ENCODE assay signal across 1 cellular context in genomic region chr15:90716976-90717821, GRCh38.
TF ChIP-seq lines count a peak whose summit lies in the region.

BLM (plus strand) TSS chr15:90717346; CDS start chr15:90747393, 30,047 bp downstream.

TF ChIP-seq in K562, 482 proteins besides CTCF, POLR2A, EP300 and RAD21 (continued from another document and continues in another):
- no peak for TF ChIP-seq UBTF (IDR thresholded peaks at IDR 0.05; ENCODE audit: borderline replicate concordance in 1 of 2, low read depth in 2 of 2, low read length in 2 of 2)
- peak; percentile 77 for TF ChIP-seq CREM (IDR thresholded peaks at IDR 0.05; ENCODE audit: low read depth)
- TF ChIP-seq KLF10 (CRISPR knock-in tag; IDR thresholded peaks at IDR 0.05): no peak
- no peak for TF ChIP-seq NR1H2 (CRISPR knock-in tag; IDR thresholded peaks at IDR 0.05)
- TF ChIP-seq ZNF785 (CRISPR knock-in tag; IDR thresholded peaks at IDR 0.05): no peak
- no peak for TF ChIP-seq KAT8 (IDR thresholded peaks at IDR 0.05; ENCODE audit: low read depth)
- TF ChIP-seq JUND (IDR thresholded peaks at IDR 0.05; ENCODE audit: borderline replicate concordance, low read depth, low read length): peak; percentile 30; the same call in 1 of the 2 replicates
- TF ChIP-seq JUND (tag; IDR thresholded peaks at IDR 0.05; ENCODE audit: borderline replicate concordance, low read depth, low read length): no peak
- TF ChIP-seq HDGF (IDR thresholded peaks at IDR 0.05): no peak
- TF ChIP-seq ZNF121 (CRISPR knock-in tag; conservative IDR thresholded peaks at IDR 0.05): no peak
- TF ChIP-seq GTF2E2 (tag; IDR thresholded peaks at IDR 0.05): peak; percentile 78; the same call in 1 of the 2 replicates
- TF ChIP-seq PCBP1 (IDR thresholded peaks at IDR 0.05; ENCODE audit: low read depth, low read length, poor library complexity, severe bottlenecking): no peak
- TF ChIP-seq POLR3G (IDR thresholded peaks at IDR 0.05; ENCODE audit: extremely low read depth, insufficient read length, insufficient replicate concordance): no peak
- no peak for TF ChIP-seq EZH2 (IDR thresholded peaks at IDR 0.05; ENCODE audit: borderline replicate concordance, low read depth, low read length)
- no peak for TF ChIP-seq TCF15 (CRISPR knock-in tag; IDR thresholded peaks at IDR 0.05)
- no peak for TF ChIP-seq FOXP1 (CRISPR knock-in tag; IDR thresholded peaks at IDR 0.05)
- no peak for TF ChIP-seq ARID2 (IDR thresholded peaks at IDR 0.05)
- no peak for TF ChIP-seq ZNF282 (CRISPR knock-in tag; IDR thresholded peaks at IDR 0.05)
- TF ChIP-seq DPF2 (IDR thresholded peaks at IDR 0.05): no peak
- peak; percentile 71 for TF ChIP-seq MYC (IDR thresholded peaks at IDR 0.05; ENCODE audit: low read depth, low read length)
- no peak; the same call in 1 of the 2 replicates for TF ChIP-seq MYC (CRISPR knock-in tag; IDR thresholded peaks at IDR 0.05; ENCODE audit: borderline replicate concordance, low read depth)
- no peak for TF ChIP-seq DDX20 (tag; IDR thresholded peaks at IDR 0.05; ENCODE audit: low read depth)
- TF ChIP-seq MLLT1 (IDR thresholded peaks at IDR 0.05): no peak; a peak in 1 of 4 replicates
- TF ChIP-seq HCFC1 (IDR thresholded peaks at IDR 0.05; ENCODE audit: low read depth, low read length): peak; percentile 48
- no peak for TF ChIP-seq FOXK1 (CRISPR knock-in tag; IDR thresholded peaks at IDR 0.05; ENCODE audit: borderline replicate concordance)
- TF ChIP-seq MEF2A (IDR thresholded peaks at IDR 0.05; ENCODE audit: control insufficient read depth, low read depth, low read length): no peak
- peak; percentile 93 for TF ChIP-seq RBBP5 (IDR thresholded peaks at IDR 0.05; ENCODE audit: borderline replicate concordance, insufficient read depth, low read length, poor library complexity, severe bottlenecking)
- TF ChIP-seq BRF2 (IDR thresholded peaks at IDR 0.05; ENCODE audit: borderline replicate concordance, insufficient read depth, insufficient read length): no peak
- peak; percentile 81 for TF ChIP-seq TBP (optimal IDR thresholded peaks at IDR 0.05; ENCODE audit: low read depth, low read length)
- TF ChIP-seq THRAP3 (IDR thresholded peaks at IDR 0.05; ENCODE audit: borderline replicate concordance): no peak
- TF ChIP-seq ZNF717 (CRISPR knock-in tag; IDR thresholded peaks at IDR 0.05): no peak
- no peak for TF ChIP-seq ATF6 (CRISPR knock-in tag; IDR thresholded peaks at IDR 0.05)
- no peak for TF ChIP-seq GATA2 (CRISPR knock-in tag; IDR thresholded peaks at IDR 0.05)
- no peak for TF ChIP-seq SFPQ (IDR thresholded peaks at IDR 0.05; ENCODE audit: low read depth, low read length)
- TF ChIP-seq ZSCAN29 (IDR thresholded peaks at IDR 0.05): no peak
- no peak for TF ChIP-seq KDM2B (CRISPR knock-in tag; IDR thresholded peaks at IDR 0.05)
- TF ChIP-seq DLX4 (CRISPR knock-in tag; IDR thresholded peaks at IDR 0.05): no peak
- TF ChIP-seq ZNF668 (CRISPR knock-in tag; IDR thresholded peaks at IDR 0.05): no peak
- no peak for TF ChIP-seq RBM22 (IDR thresholded peaks at IDR 0.05; ENCODE audit: low read depth, low read length, poor library complexity, severe bottlenecking)
- TF ChIP-seq ZNF232 (CRISPR knock-in tag; IDR thresholded peaks at IDR 0.05): peak; percentile 64; the same call in 1 of the 2 replicates
- TF ChIP-seq ETS1 (conservative IDR thresholded peaks at IDR 0.05; ENCODE audit: control insufficient read depth, low read depth, low read length): peak; percentile 65; the same call in 1 of the 2 replicates
- no peak for TF ChIP-seq ZBTB8A (IDR thresholded peaks at IDR 0.05; ENCODE audit: partially characterized antibody)
- TF ChIP-seq OTX1 (CRISPR knock-in tag; IDR thresholded peaks at IDR 0.05): no peak
- TF ChIP-seq MXD1 (CRISPR knock-in tag; IDR thresholded peaks at IDR 0.05; ENCODE audit: borderline replicate concordance, poor library complexity, severe bottlenecking): peak; percentile 21
- TF ChIP-seq SP1 (CRISPR knock-in tag; IDR thresholded peaks at IDR 0.05): peak; percentile 85
- TF ChIP-seq ZBED1 (IDR thresholded peaks at IDR 0.05): no peak; the same call in 1 of the 2 replicates
- no peak for TF ChIP-seq KHSRP (IDR thresholded peaks at IDR 0.05)
- TF ChIP-seq MEIS2 (IDR thresholded peaks at IDR 0.05; ENCODE audit: partially characterized antibody): no peak
- TF ChIP-seq ZNF511 (CRISPR knock-in tag; IDR thresholded peaks at IDR 0.05): no peak; the same call in 1 of the 2 replicates
- no peak for TF ChIP-seq HDAC6 (IDR thresholded peaks at IDR 0.05; ENCODE audit: low read depth, low read length)
- no peak for TF ChIP-seq VEZF1 (CRISPR knock-in tag; IDR thresholded peaks at IDR 0.05)
- TF ChIP-seq MED1 (CRISPR knock-in tag; IDR thresholded peaks at IDR 0.05; ENCODE audit: borderline replicate concordance): no peak
- TF ChIP-seq MCM7 (IDR thresholded peaks at IDR 0.05): no peak
- TF ChIP-seq CHD4 (IDR thresholded peaks at IDR 0.05; ENCODE audit: insufficient read depth, insufficient replicate concordance, low read depth, low read length, poor library complexity, severe bottlenecking): no peak
- peak; percentile 57; the same call in 1 of the 2 replicates for TF ChIP-seq ZBTB2 (IDR thresholded peaks at IDR 0.05)
- peak; percentile 60 for TF ChIP-seq CTBP1 (IDR thresholded peaks at IDR 0.05; ENCODE audit: borderline replicate concordance)
- no peak for TF ChIP-seq SIRT6 (IDR thresholded peaks at IDR 0.05; ENCODE audit: low read depth, low read length)
- TF ChIP-seq KAT7 (CRISPR knock-in tag; IDR thresholded peaks at IDR 0.05; ENCODE audit: borderline replicate concordance): peak; percentile 91; the same call in 1 of the 2 replicates
- no peak for TF ChIP-seq ADNP (tag; IDR thresholded peaks at IDR 0.05)
